Comparison of ENCODE assay signal across 18 cellular contexts in the genomic region with DNA sequence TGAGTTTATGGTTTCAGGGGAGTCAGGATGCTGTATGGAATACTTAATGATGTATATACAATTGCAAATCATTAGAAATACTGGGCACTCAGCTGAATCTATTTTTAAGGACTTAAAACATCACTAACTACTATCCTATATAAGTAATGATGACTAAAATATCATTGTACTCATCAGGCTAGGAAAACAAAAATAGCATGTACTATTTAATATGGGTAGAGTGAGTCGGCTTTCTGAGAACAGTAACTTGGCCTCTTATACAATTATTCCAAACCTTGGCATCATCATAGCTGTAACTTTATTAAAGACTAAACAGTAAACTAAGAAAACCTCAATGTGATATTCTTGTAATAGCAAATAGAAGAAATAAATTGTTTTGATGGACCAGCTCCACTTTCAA.
A peak's percentile ranks its signal among the peaks of the same experiment; 100 is the strongest.
DNase-seq lines count a peak whose midpoint lies in the region; ATAC-seq, FAIRE-seq and TF ChIP-seq lines count a peak whose summit lies in the region.
"Had no signal": no experiment of that assay in that cellular context is flagged by ENCODE, and none has a peak within 500 bp of the region (broad histone marks: within the 10 kb centered on the region; RNA-seq: fewer than 3 reads in every experiment).

No MANE protein-coding gene starts in this region.

- H3K4me1 ChIP-seq in endothelial cell of umbilical vein (ENCODE audit: control insufficient read depth, extremely low read depth, insufficient read depth, low read length) (no peaks in the 10 kb centered on the region), psoas muscle (peaks cover 11% of the 10 kb centered on the region), colonic mucosa (no peaks in the 10 kb centered on the region)

- no peaks in the 10 kb centered on the region for H4K20me1 ChIP-seq in endothelial cell of umbilical vein (replicated peaks; ENCODE audit: control insufficient read depth, extremely low read depth, insufficient read depth, low read length)

- H3K9me3 Mint-ChIP-seq in Calu3 (ENCODE audit: low read depth, unreplicated experiment), result no peaks in the 10 kb centered on the region
- H3K9me3 Mint-ChIP-seq: CD4-positive, alpha-beta T cell; HFFc6 had no signal

- H3K36me3 ChIP-seq in endothelial cell of umbilical vein (ENCODE audit: control insufficient read depth in 2 of 2, extremely low read depth in 1 of 2, insufficient read depth in 2 of 2, low read length in 2 of 2), result no peaks in the 10 kb centered on the region
- H3K36me3 ChIP-seq in psoas muscle (ENCODE audit: insufficient read depth in 1 of 2, low read depth in 1 of 2), result no peaks in the 10 kb centered on the region
- H3K36me3 ChIP-seq in colonic mucosa, result no peaks in the 10 kb centered on the region

- H3K9me1 ChIP-seq in endothelial cell of umbilical vein (replicated peaks; ENCODE audit: control insufficient read depth, extremely low read depth, insufficient read depth, low read length), result no peaks in the 10 kb centered on the region

- dilution Hi-C loops in endothelial cell of umbilical vein (cut with MboI; ENCODE audit: extremely low pct_ligation_motif_present, low sequenced_read_pairs), result no loop called here

- intact Hi-C loops in Calu3 (cut with micrococcal nuclease; ENCODE audit: unreplicated experiment) (loop anchor here (10.0 kb wide), 1 partner anchor 660 kb away; no protein-coding TSS in a partner anchor), endothelial cell of umbilical vein (cut with micrococcal nuclease) (no loop called here), psoas muscle (cut with DNase I) (no loop called here), colonic mucosa (cut with DNase I) (no loop called here)

- peaks cover 39% of the 10 kb centered on the region for H3K4me1 Mint-ChIP-seq in Calu3 (ENCODE audit: low read depth, unreplicated experiment)

- no peak overlapping the region for H3K4me2 ChIP-seq in endothelial cell of umbilical vein (ENCODE audit: insufficient read depth, low read length)

- no peak overlapping the region for H3K4me3 ChIP-seq in endothelial cell of umbilical vein (replicated peaks in 1 of 3; ENCODE audit: insufficient read depth in 1 of 3, low read depth in 1 of 3, low read length in 3 of 3)
- H3K4me3 ChIP-seq in psoas muscle, result no peak overlapping the region
- H3K4me3 ChIP-seq in colonic mucosa, result no peak overlapping the region

- no peak overlapping the region for H3K27ac ChIP-seq in endothelial cell of umbilical vein (ENCODE audit: insufficient read depth, low read depth, low read length)
- peak overlapping the region; percentile 70 for H3K27ac ChIP-seq in psoas muscle
- H3K27ac ChIP-seq in colonic mucosa, result no peak overlapping the region
- H3K27ac ChIP-seq: HL-60 had no signal

- no peak for TF ChIP-seq CTCF in Calu3 (IDR thresholded peaks at IDR 0.05; ENCODE audit: unreplicated experiment)
- no peak for TF ChIP-seq CTCF in endothelial cell of umbilical vein (IDR thresholded peaks at IDR 0.05; ENCODE audit: extremely low read depth in 1 of 2, insufficient read depth in 1 of 2, low read depth in 1 of 2, low read length in 2 of 2)
- no peak for TF ChIP-seq CTCF in psoas muscle (IDR thresholded peaks at IDR 0.05)
- TF ChIP-seq CTCF in colonic mucosa (IDR thresholded peaks at IDR 0.05), result no peak

- BruUV-seq in Calu3 (replicated peaks; lab: Mats Ljungman, UMichigan), result no TSS peak
- BruUV-seq in endothelial cell of umbilical vein (replicated peaks; lab: Mats Ljungman, UMichigan), result no TSS peak

- POLR2A ChIA-PET in endothelial cell of umbilical vein (lab: Charles Lee), result no interaction called here

- CTCF ChIA-PET in Calu3 (lab: Charles Lee), result no interaction called here
- CTCF ChIA-PET in endothelial cell of umbilical vein (lab: Charles Lee), result interaction anchor here (0.9 kb wide), 1 partner anchor 164 kb away, joined by 3 read pairs; no protein-coding TSS in a partner anchor

- no peaks in the 10 kb centered on the region for H3K27me3 Mint-ChIP-seq in Calu3 (ENCODE audit: unreplicated experiment)
- H3K27me3 Mint-ChIP-seq: CD4-positive, alpha-beta T cell had no signal

- no peaks in the 10 kb centered on the region for H3K27me3 ChIP-seq in endothelial cell of umbilical vein (ENCODE audit: control insufficient read depth in 2 of 2, insufficient read depth in 2 of 2, low read length in 2 of 2)
- H3K27me3 ChIP-seq in psoas muscle (ENCODE audit: insufficient read depth in 3 of 3, low read length in 2 of 3), result no peaks in the 10 kb centered on the region
- H3K27me3 ChIP-seq in colonic mucosa, result no peaks in the 10 kb centered on the region

- peak; percentile 77 to 97 (median 92) for ATAC-seq in psoas muscle

- peaks cover 18% of the 10 kb centered on the region for H3K36me3 Mint-ChIP-seq in Calu3 (ENCODE audit: insufficient read depth, unreplicated experiment)

- H2AFZ ChIP-seq in endothelial cell of umbilical vein (ENCODE audit: low read depth, low read length), result no peak overlapping the region

- H3K79me2 ChIP-seq in endothelial cell of umbilical vein (ENCODE audit: control insufficient read depth, insufficient read depth, low read length), result no peaks in the 10 kb centered on the region

- 16 to 39% (median 28%) methylated on average over 1 of the region's 1 CpG for WGBS in psoas muscle, 3 donors

- H3K9me3 ChIP-seq in endothelial cell of umbilical vein (replicated peaks; ENCODE audit: control insufficient read depth, insufficient read depth, low read length), result no peaks in the 10 kb centered on the region
- H3K9me3 ChIP-seq in psoas muscle, result no peaks in the 10 kb centered on the region
- H3K9me3 ChIP-seq in colonic mucosa, result no peaks in the 10 kb centered on the region

- peak overlapping the region; percentile 57 for H3K27ac Mint-ChIP-seq in Calu3 (ENCODE audit: unreplicated experiment)
- H3K27ac Mint-ChIP-seq: CD4-positive, alpha-beta T cell; HFFc6 had no signal

- DNase-seq in Calu3 (no peak), endothelial cell of umbilical vein (ENCODE audit: low read depth, low spot score) (no peak), psoas muscle (no peak), stromal cell of bone marrow (ENCODE audit: low read depth) (peak; percentile 30), colonic mucosa (no peak)
- DNase-seq in stimulated activated CD4-positive, alpha-beta T cell treated with anti-CD3 and anti-CD28 coated beads, Interleukin-2, amount 100 ng/mL, for 24 hours, result no peak
- no peak for DNase-seq in central memory CD4-positive, alpha-beta T cell
- DNase-seq: ACHN; C1 segment of cervical spinal cord; CD4-positive, alpha-beta T cell; DMS153; DMS79 treated with DMSO at 0.1 percent for 48 hours; EL; HCEC 1CT; HFFc6 had no signal

- no peak for TF ChIP-seq POLR2A in endothelial cell of umbilical vein (IDR thresholded peaks at IDR 0.05; ENCODE audit: low read depth, low read length)

- FAIRE-seq in endothelial cell of umbilical vein (lab: Jason Lieb, UNC), result peak; percentile 24
- FAIRE-seq: G401.6, GM12891 had no signal

- H3K9ac ChIP-seq in endothelial cell of umbilical vein (replicated peaks; ENCODE audit: extremely low read depth, insufficient read depth, low read length) (no peak overlapping the region), colonic mucosa (ENCODE audit: low read depth in 2 of 2, low read length in 2 of 2) (no peak overlapping the region)

- H3K4me3 Mint-ChIP-seq in Calu3 (ENCODE audit: low read depth, unreplicated experiment), result no peak overlapping the region
- H3K4me3 Mint-ChIP-seq: CD4-positive, alpha-beta T cell; HFFc6 had no signal

TF ChIP-seq in endothelial cell of umbilical vein, 7 proteins besides CTCF, POLR2A, EP300 and RAD21:
- TF ChIP-seq MYC (IDR thresholded peaks at IDR 0.05; ENCODE audit: low read depth, low read length) (no peak), EZH2 (IDR thresholded peaks at IDR 0.05; ENCODE audit: borderline replicate concordance, low read depth, low read length, severe bottlenecking) (no peak), GATA2 (IDR thresholded peaks at IDR 0.05; ENCODE audit: insufficient read depth, insufficient read length, low read depth, low read length) (no peak), JUN (IDR thresholded peaks at IDR 0.05; ENCODE audit: borderline replicate concordance, insufficient read depth, insufficient read length, low read depth) (no peak), FOS (IDR thresholded peaks at IDR 0.05; ENCODE audit: borderline replicate concordance, insufficient read depth, low read length) (no peak), POLR2AphosphoS5 (IDR thresholded peaks at IDR 0.05; ENCODE audit: insufficient read depth, low read depth, low read length) (no peak)
- TF ChIP-seq, protein P1, sequence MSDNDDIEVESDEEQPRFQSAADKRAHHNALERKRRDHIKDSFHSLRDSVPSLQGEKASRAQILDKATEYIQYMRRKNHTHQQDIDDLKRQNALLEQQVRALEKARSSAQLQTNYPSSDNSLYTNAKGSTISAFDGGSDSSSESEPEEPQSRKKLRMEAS (IDR thresholded peaks at IDR 0.05; ENCODE audit: insufficient read depth, insufficient read length), result no peak
